17 cellular contexts compared by ENCODE assay signal in genomic region chr7:111148134-111148533, GRCh38. TPM values are rescaled to one million over a fixed set of nuclear protein-coding genes. Genes with fewer than 3 reads are reported as not detected.
"Had no signal": no experiment of that assay in that cellular context is flagged by ENCODE, and none has a peak within 500 bp of the region (broad histone marks: within the 10 kb centered on the region; RNA-seq: fewer than 3 reads in every experiment).

No MANE protein-coding gene starts in this region.

- ATAC-seq: foreskin keratinocyte, left lobe of liver, lower lobe of right lung, right lobe of liver, upper lobe of right lung had no signal

- H3K9me3 ChIP-seq: lower lobe of right lung, right lobe of liver, thyroid gland, upper lobe of right lung had no signal

- H3K9ac ChIP-seq: parathyroid adenoma had no signal

- H3K27ac ChIP-seq: foreskin keratinocyte, lower lobe of right lung, parathyroid adenoma, right lobe of liver, skin epidermis, thyroid gland, upper lobe of right lung had no signal

- H3K79me2 ChIP-seq: parathyroid adenoma had no signal

- H3K4me3 ChIP-seq: lower lobe of right lung, right lobe of liver, skin epidermis, thyroid gland, upper lobe of right lung had no signal

- H3K27me3 ChIP-seq: foreskin keratinocyte, right lobe of liver, thyroid gland, upper lobe of right lung had no signal

- H3K36me3 ChIP-seq: lower lobe of right lung, right lobe of liver, thyroid gland, upper lobe of right lung had no signal

- H3K4me1 ChIP-seq: foreskin keratinocyte, lower lobe of right lung, parathyroid adenoma, right lobe of liver, thyroid gland, upper lobe of right lung had no signal

- H2AFZ ChIP-seq: parathyroid adenoma had no signal

- DNase-seq: activated gamma-delta T cell treated with Interleukin-2 at 50 U/mL for 16 hours; activated T-cell treated with anti-CD3 and anti-CD28 coated beads, Interleukin-2, amount 50 U/mL, for 1 hour; aorta; dermis blood vessel endothelial cell; effector CD8-positive, alpha-beta T cell; foreskin keratinocyte; lower lobe of right lung; naive B cell; nucleus accumbens; right lobe of liver; stimulated activated CD4-positive, alpha-beta T cell treated with anti-CD3 and anti-CD28 coated beads, Interleukin-1b, Interleukin-23, amount 100 ng/mL, for 48 hours; substantia nigra; thyroid gland; upper lobe of right lung had no signal

RNA-seq across cellular contexts. Expression of gene LRRN3, which starts 57.2 kb away (rescaled TPM):
- total RNA-seq: dermis blood vessel endothelial cell, foreskin keratinocyte had no signal
- polyA plus RNA-seq: foreskin keratinocyte had no signal
